14 cellular contexts compared by ENCODE assay signal in the genomic region with DNA sequence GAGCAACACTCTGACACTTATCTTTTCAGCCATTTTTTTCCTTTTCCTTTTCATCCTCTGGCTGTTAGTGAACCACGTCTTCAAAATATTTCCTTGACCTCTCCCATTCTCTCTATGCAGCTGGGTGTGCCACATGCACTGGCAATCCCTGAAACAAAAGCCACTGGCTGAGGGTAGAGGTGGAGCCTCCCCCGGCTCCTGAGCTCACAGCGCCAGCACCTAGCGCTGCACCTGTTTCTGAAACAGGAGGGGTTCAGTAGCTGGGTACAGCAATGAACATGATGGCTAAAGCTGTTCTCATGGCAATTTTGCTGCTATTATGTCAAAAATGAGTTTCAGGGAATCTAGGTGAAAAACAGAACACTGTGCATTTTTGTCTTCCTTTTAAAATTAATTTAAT.
DNase-seq lines count a peak whose midpoint lies in the region; ATAC-seq and TF ChIP-seq lines count a peak whose summit lies in the region.
"Had no signal": no experiment of that assay in that cellular context is flagged by ENCODE, and none has a peak within 500 bp of the region (broad histone marks: within the 10 kb centered on the region; RNA-seq: fewer than 3 reads in every experiment).

No MANE protein-coding gene starts in this region.

- H3K79me2 ChIP-seq in neural cell (replicated peaks; ENCODE audit: insufficient read depth, low read length) = no peaks in the 10 kb centered on the region

- ATAC-seq in HG03135 (IDR thresholded peaks at IDR 0.05; ENCODE audit: unreplicated experiment) = no peak
- ATAC-seq: GM23338 had no signal

- no peaks in the 10 kb centered on the region for H3K9me2 ChIP-seq in neural cell (ENCODE audit: insufficient read depth, low read length)

- DNase-seq in NCI-H748 (lab: John Stamatoyannopoulos, UW; ENCODE audit: unreplicated experiment) (peak; percentile 60), NCI-H748 treated with DMSO at 0.1 percent for 48 hours (lab: John Stamatoyannopoulos, UW) (no peak), NCI-H69 (lab: John Stamatoyannopoulos, UW) (peak; percentile 59), globus pallidus (ENCODE audit: low spot score) (no peak)
- DNase-seq: BE2C; C1 segment of cervical spinal cord; Caco-2; CD4-positive, CD25-positive, alpha-beta regulatory T cell; CD8-positive, alpha-beta memory T cell; HCEC 1CT had no signal

- no peaks in the 10 kb centered on the region for H3K36me3 ChIP-seq in neural cell (ENCODE audit: insufficient read depth, low read length)
- H3K36me3 ChIP-seq: BE2C had no signal

- no peaks in the 10 kb centered on the region for H4K20me1 ChIP-seq in neural cell (ENCODE audit: insufficient read depth)

- H2AFZ ChIP-seq in neural cell (ENCODE audit: low read depth, low read length) = no peak overlapping the region
- H2AFZ ChIP-seq: GM23338 had no signal

- H3K4me3 ChIP-seq in neural cell (ENCODE audit: low read length) = no peak overlapping the region
- H3K4me3 ChIP-seq: GM23338 had no signal

- no peak for TF ChIP-seq RAD21 in neural cell (conservative IDR thresholded peaks at IDR 0.05)

- H3K4me2 ChIP-seq in neural cell (ENCODE audit: low read length) = no peak overlapping the region
- H3K4me2 ChIP-seq: GM23338 had no signal

- H3K27ac ChIP-seq in neural cell (ENCODE audit: low read length) = peak overlapping the region; percentile 97
- H3K27ac ChIP-seq: HL-60 had no signal

- H3K9ac ChIP-seq in neural cell (ENCODE audit: low read length) = peak overlapping the region; percentile 76

- TF ChIP-seq CTCF in neural cell (IDR thresholded peaks at IDR 0.05; ENCODE audit: poor library complexity, severe bottlenecking) = no peak

- H3F3A ChIP-seq in neural cell (ENCODE audit: insufficient read depth, low read length, poor library complexity, severe bottlenecking) = no peaks in the 10 kb centered on the region

- TF ChIP-seq EP300 in neural cell (conservative IDR thresholded peaks at IDR 0.05; ENCODE audit: poor library complexity, severe bottlenecking) = no peak

- H3K27me3 ChIP-seq in neural cell (ENCODE audit: insufficient read depth, low read depth, low read length) = no peaks in the 10 kb centered on the region
- H3K27me3 ChIP-seq: BE2C had no signal

- no peaks in the 10 kb centered on the region for H3K9me3 ChIP-seq in neural cell (ENCODE audit: low read length)
- H3K9me3 ChIP-seq: BE2C, Caco-2 had no signal

TF ChIP-seq in neural cell, 6 proteins besides CTCF, POLR2A, EP300 and RAD21:
- TF ChIP-seq, protein P1, sequence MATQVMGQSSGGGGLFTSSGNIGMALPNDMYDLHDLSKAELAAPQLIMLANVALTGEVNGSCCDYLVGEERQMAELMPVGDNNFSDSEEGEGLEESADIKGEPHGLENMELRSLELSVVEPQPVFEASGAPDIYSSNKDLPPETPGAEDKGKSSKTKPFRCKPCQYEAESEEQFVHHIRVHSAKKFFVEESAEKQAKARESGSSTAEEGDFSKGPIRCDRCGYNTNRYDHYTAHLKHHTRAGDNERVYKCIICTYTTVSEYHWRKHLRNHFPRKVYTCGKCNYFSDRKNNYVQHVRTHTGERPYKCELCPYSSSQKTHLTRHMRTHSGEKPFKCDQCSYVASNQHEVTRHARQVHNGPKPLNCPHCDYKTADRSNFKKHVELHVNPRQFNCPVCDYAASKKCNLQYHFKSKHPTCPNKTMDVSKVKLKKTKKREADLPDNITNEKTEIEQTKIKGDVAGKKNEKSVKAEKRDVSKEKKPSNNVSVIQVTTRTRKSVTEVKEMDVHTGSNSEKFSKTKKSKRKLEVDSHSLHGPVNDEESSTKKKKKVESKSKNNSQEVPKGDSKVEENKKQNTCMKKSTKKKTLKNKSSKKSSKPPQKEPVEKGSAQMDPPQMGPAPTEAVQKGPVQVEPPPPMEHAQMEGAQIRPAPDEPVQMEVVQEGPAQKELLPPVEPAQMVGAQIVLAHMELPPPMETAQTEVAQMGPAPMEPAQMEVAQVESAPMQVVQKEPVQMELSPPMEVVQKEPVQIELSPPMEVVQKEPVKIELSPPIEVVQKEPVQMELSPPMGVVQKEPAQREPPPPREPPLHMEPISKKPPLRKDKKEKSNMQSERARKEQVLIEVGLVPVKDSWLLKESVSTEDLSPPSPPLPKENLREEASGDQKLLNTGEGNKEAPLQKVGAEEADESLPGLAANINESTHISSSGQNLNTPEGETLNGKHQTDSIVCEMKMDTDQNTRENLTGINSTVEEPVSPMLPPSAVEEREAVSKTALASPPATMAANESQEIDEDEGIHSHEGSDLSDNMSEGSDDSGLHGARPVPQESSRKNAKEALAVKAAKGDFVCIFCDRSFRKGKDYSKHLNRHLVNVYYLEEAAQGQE (IDR thresholded peaks at IDR 0.05; ENCODE audit: borderline replicate concordance) = no peak
- TF ChIP-seq MXI1 (conservative IDR thresholded peaks at IDR 0.05; ENCODE audit: poor library complexity, severe bottlenecking) (no peak), EZH2 (IDR thresholded peaks at IDR 0.05; ENCODE audit: borderline replicate concordance, insufficient read depth, low read length, poor library complexity, severe bottlenecking) (no peak), POLR2AphosphoS5 (IDR thresholded peaks at IDR 0.05) (no peak), TAF1 (IDR thresholded peaks at IDR 0.05; ENCODE audit: low read depth) (no peak), SMC3 (conservative IDR thresholded peaks at IDR 0.05; ENCODE audit: poor library complexity) (no peak)

Comparison
In these comparisons a context has a peak if more than half of its experiments do, and no peak if none do; other contexts are left out.
1. DNase-seq: peak in NCI-H748 (single experiment) and NCI-H69 (single experiment); none in NCI-H748 treated with DMSO at 0.1 percent for 48 hours (single experiment) and globus pallidus (single experiment).